1 cellular context compared by ENCODE assay signal in genomic region chr1:236173174-236173767, GRCh38.
TF ChIP-seq lines count a peak whose summit lies in the region.

No MANE protein-coding gene starts in this region.

TF ChIP-seq in GM23338, 12 proteins besides CTCF, POLR2A, EP300 and RAD21 (continued from another document):
- TF ChIP-seq JUNB (IDR thresholded peaks at IDR 0.05; ENCODE audit: unreplicated experiment), result no peak
- TF ChIP-seq REST (IDR thresholded peaks at IDR 0.05; ENCODE audit: unreplicated experiment), result no peak
- TF ChIP-seq ZNF462 (CRISPR knock-in tag; IDR thresholded peaks at IDR 0.05), result no peak
- no peak for TF ChIP-seq EZH2phosphoT487 (IDR thresholded peaks at IDR 0.05; ENCODE audit: unreplicated experiment)
TF ChIP-seq in GM23338: peak in this region for 0.
